1 cellular context compared by ENCODE assay signal in the genomic region with DNA sequence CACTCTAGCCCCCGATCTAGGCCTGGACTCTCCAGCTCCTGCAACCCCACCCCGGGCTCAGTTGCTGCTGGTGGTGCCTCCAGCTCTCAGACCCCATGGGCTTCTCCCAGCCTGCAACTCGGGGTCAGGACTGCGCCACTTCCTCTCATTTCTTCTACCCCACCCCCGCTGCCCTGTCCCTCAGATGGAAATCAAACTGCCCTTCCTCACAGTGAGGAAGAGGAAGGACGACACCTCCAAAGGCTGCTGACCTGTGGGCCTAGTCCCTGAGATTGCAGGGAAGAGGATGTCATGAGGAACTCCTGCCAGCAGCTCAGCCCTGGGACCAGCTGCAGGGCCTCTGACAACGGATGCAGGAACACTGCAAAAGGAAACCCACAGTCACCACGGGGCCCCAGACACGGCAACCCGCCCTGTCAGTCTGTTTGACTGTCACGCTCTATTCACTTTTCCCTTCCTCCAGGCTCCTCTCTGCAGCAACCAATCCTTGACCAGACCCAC.
TF ChIP-seq lines count a peak whose summit lies in the region.

No MANE protein-coding gene starts in this region.

TF ChIP-seq in IMR-90, 13 proteins besides CTCF, POLR2A, EP300 and RAD21 (continued from another document):
- TF ChIP-seq, protein P1, sequence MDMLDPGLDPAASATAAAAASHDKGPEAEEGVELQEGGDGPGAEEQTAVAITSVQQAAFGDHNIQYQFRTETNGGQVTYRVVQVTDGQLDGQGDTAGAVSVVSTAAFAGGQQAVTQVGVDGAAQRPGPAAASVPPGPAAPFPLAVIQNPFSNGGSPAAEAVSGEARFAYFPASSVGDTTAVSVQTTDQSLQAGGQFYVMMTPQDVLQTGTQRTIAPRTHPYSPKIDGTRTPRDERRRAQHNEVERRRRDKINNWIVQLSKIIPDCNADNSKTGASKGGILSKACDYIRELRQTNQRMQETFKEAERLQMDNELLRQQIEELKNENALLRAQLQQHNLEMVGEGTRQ (IDR thresholded peaks at IDR 0.05; ENCODE audit: low read depth, low read length), result no peak
- TF ChIP-seq FOS (IDR thresholded peaks at IDR 0.05; ENCODE audit: low read depth, low read length), result no peak
- no peak for TF ChIP-seq CHD1 (IDR thresholded peaks at IDR 0.05; ENCODE audit: low read depth, low read length)
- no peak for TF ChIP-seq RCOR1 (IDR thresholded peaks at IDR 0.05; ENCODE audit: insufficient replicate concordance, low read length)
- TF ChIP-seq, protein P2, sequence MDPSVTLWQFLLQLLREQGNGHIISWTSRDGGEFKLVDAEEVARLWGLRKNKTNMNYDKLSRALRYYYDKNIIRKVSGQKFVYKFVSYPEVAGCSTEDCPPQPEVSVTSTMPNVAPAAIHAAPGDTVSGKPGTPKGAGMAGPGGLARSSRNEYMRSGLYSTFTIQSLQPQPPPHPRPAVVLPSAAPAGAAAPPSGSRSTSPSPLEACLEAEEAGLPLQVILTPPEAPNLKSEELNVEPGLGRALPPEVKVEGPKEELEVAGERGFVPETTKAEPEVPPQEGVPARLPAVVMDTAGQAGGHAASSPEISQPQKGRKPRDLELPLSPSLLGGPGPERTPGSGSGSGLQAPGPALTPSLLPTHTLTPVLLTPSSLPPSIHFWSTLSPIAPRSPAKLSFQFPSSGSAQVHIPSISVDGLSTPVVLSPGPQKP (IDR thresholded peaks at IDR 0.05; ENCODE audit: borderline replicate concordance, low read depth, low read length), result no peak
- TF ChIP-seq NFE2L2 (IDR thresholded peaks at IDR 0.05; ENCODE audit: low read depth, low read length), result no peak
